ENCODE assay signal across 27 cellular contexts in genomic region chr3:135706758-135707375, GRCh38.
DNase-seq lines count a peak whose midpoint lies in the region; ATAC-seq, FAIRE-seq and TF ChIP-seq lines count a peak whose summit lies in the region.
"Had no signal": no experiment of that assay in that cellular context is flagged by ENCODE, and none has a peak within 500 bp of the region (broad histone marks: within the 10 kb centered on the region; RNA-seq: fewer than 3 reads in every experiment).

No MANE protein-coding gene starts in this region.

- no peak for ATAC-seq in GM18498 (IDR thresholded peaks at IDR 0.05; ENCODE audit: unreplicated experiment)
- no peak for ATAC-seq in GM18907 (IDR thresholded peaks at IDR 0.05; ENCODE audit: unreplicated experiment)
- ATAC-seq: activated T-helper 17 cell treated with anti-CD3 and anti-CD28 coated beads, Interleukin-2, amount 50 U/mL, for 72 hours; left colon; naive thymus-derived CD8-positive, alpha-beta T cell; stimulated activated naive B cell treated with anti-CD40 and anti-IgM and Interleukin-4, amounts not matched to agents 10 μg/mL and 1 μg/mL and 100 μg/mL, for 72 hours had no signal

- no peaks in the 10 kb centered on the region for H3K4me1 Mint-ChIP-seq in HFFc6 (ENCODE audit: low read depth)
- H3K4me1 Mint-ChIP-seq: activated naive CD8-positive, alpha-beta T cell treated with anti-CD3 and anti-CD28 coated beads, Interleukin-2, amount 10 ng/mL, durations not matched to agents 7 days and 5 days; activated T-helper 17 cell treated with anti-CD3 and anti-CD28 coated beads, Interleukin-2, amount 50 U/mL, for 72 hours; CD4-positive, alpha-beta memory T cell; naive thymus-derived CD8-positive, alpha-beta T cell; stimulated activated naive B cell treated with anti-CD40 and anti-IgM and Interleukin-4, amounts not matched to agents 10 μg/mL and 1 μg/mL and 100 μg/mL, for 72 hours had no signal

- WGBS in stomach, 5 donors = 38 to 51% (median 47%) methylated on average over 4 of the region's 4 CpGs

- TF ChIP-seq POLR2A in stomach (IDR thresholded peaks at IDR 0.05) = no peak

- H3K9me3 ChIP-seq in BE2C = no peaks in the 10 kb centered on the region
- H3K9me3 ChIP-seq in stomach = no peaks in the 10 kb centered on the region
- H3K9me3 ChIP-seq: colonic mucosa, SJSA1, thoracic aorta had no signal

- no peak overlapping the region for H3K27ac Mint-ChIP-seq in HFFc6
- H3K27ac Mint-ChIP-seq: activated naive CD8-positive, alpha-beta T cell treated with anti-CD3 and anti-CD28 coated beads, Interleukin-2, amount 10 ng/mL, durations not matched to agents 7 days and 5 days; activated T-helper 17 cell treated with anti-CD3 and anti-CD28 coated beads, Interleukin-2, amount 50 U/mL, for 72 hours; CD4-positive, alpha-beta memory T cell; naive thymus-derived CD8-positive, alpha-beta T cell; stimulated activated naive B cell treated with anti-CD40 and anti-IgM and Interleukin-4, amounts not matched to agents 10 μg/mL and 1 μg/mL and 100 μg/mL, for 72 hours had no signal

- TF ChIP-seq EP300 in stomach (IDR thresholded peaks at IDR 0.05) = no peak

- no peak overlapping the region for H3K27ac ChIP-seq in stomach
- H3K27ac ChIP-seq: colonic mucosa, PC-9, SJSA1, thoracic aorta had no signal

- H3K4me1 ChIP-seq in BE2C = no peaks in the 10 kb centered on the region
- no peaks in the 10 kb centered on the region for H3K4me1 ChIP-seq in stomach
- H3K4me1 ChIP-seq: colonic mucosa, SJSA1 had no signal

- H3K36me3 ChIP-seq in BE2C (no peaks in the 10 kb centered on the region), stomach (no peaks in the 10 kb centered on the region)
- H3K36me3 ChIP-seq: colonic mucosa, SJSA1, thoracic aorta had no signal

- H3K27me3 Mint-ChIP-seq in HFFc6 (ENCODE audit: insufficient read depth) = no peaks in the 10 kb centered on the region; the same call in 1 of the 2 replicates
- H3K27me3 Mint-ChIP-seq: activated naive CD8-positive, alpha-beta T cell treated with anti-CD3 and anti-CD28 coated beads, Interleukin-2, amount 10 ng/mL, durations not matched to agents 7 days and 5 days; activated T-helper 17 cell treated with anti-CD3 and anti-CD28 coated beads, Interleukin-2, amount 50 U/mL, for 72 hours; brain; CD4-positive, alpha-beta memory T cell; stimulated activated naive B cell treated with anti-CD40 and anti-IgM and Interleukin-4, amounts not matched to agents 10 μg/mL and 1 μg/mL and 100 μg/mL, for 72 hours had no signal

- TF ChIP-seq CTCF in BE2C (IDR thresholded peaks at IDR 0.05; ENCODE audit: low read depth, low read length) = no peak
- TF ChIP-seq CTCF in HFFc6 (IDR thresholded peaks at IDR 0.05) = no peak
- TF ChIP-seq CTCF in fibroblast of the aortic adventitia (IDR thresholded peaks at IDR 0.05; ENCODE audit: insufficient read depth, low read length) = no peak
- no peak for TF ChIP-seq CTCF in stomach (IDR thresholded peaks at IDR 0.05)

- H3K36me3 Mint-ChIP-seq in HFFc6 (ENCODE audit: low read depth) = no peaks in the 10 kb centered on the region
- H3K36me3 Mint-ChIP-seq: activated naive CD8-positive, alpha-beta T cell treated with anti-CD3 and anti-CD28 coated beads, Interleukin-2, amount 10 ng/mL, durations not matched to agents 7 days and 5 days; brain; CD4-positive, alpha-beta memory T cell; naive thymus-derived CD8-positive, alpha-beta T cell; stimulated activated naive B cell treated with anti-CD40 and anti-IgM and Interleukin-4, amounts not matched to agents 10 μg/mL and 1 μg/mL and 100 μg/mL, for 72 hours had no signal

- no peak for FAIRE-seq in RCC 7860 (lab: Jason Lieb, UNC)
- FAIRE-seq: endometrium had no signal

- DNase-seq in BE2C (peak; percentile 8), HFFc6 (peak; percentile 3), RCC 7860 (ENCODE audit: low spot score) (peak; percentile 21), fibroblast of the aortic adventitia (ENCODE audit: low read depth) (peak; percentile 19), stomach (no peak), NCI-H2029 (lab: John Stamatoyannopoulos, UW) (no peak)
- DNase-seq: activated naive CD8-positive, alpha-beta T cell treated with anti-CD3 and anti-CD28 coated beads, Interleukin-2, amount 10 ng/mL, durations not matched to agents 7 days and 5 days; CD4-positive, alpha-beta memory T cell; colonic mucosa; GDM1; head of caudate nucleus; KG1; left colon; mesenchymal stem cell; naive thymus-derived CD8-positive, alpha-beta T cell; NCI-H82; PC-9; stimulated activated naive B cell treated with anti-CD40 and anti-IgM and Interleukin-4, amounts not matched to agents 10 μg/mL and 1 μg/mL and 100 μg/mL, for 72 hours; T-helper 2 cell had no signal

- H3K9me3 Mint-ChIP-seq in HFFc6 = no peaks in the 10 kb centered on the region
- H3K9me3 Mint-ChIP-seq: activated naive CD8-positive, alpha-beta T cell treated with anti-CD3 and anti-CD28 coated beads, Interleukin-2, amount 10 ng/mL, durations not matched to agents 7 days and 5 days; activated T-helper 17 cell treated with anti-CD3 and anti-CD28 coated beads, Interleukin-2, amount 50 U/mL, for 72 hours; stimulated activated naive B cell treated with anti-CD40 and anti-IgM and Interleukin-4, amounts not matched to agents 10 μg/mL and 1 μg/mL and 100 μg/mL, for 72 hours had no signal

- H3K27me3 ChIP-seq in BE2C = no peaks in the 10 kb centered on the region
- H3K27me3 ChIP-seq in stomach = no peaks in the 10 kb centered on the region
- H3K27me3 ChIP-seq: colonic mucosa, SJSA1 had no signal

- H3K4me3 ChIP-seq in BE2C (ENCODE audit: low read depth, low read length) = no peak overlapping the region
- H3K4me3 ChIP-seq in fibroblast of the aortic adventitia (ENCODE audit: low read depth, low read length) = no peak overlapping the region
- H3K4me3 ChIP-seq in stomach = no peak overlapping the region
- H3K4me3 ChIP-seq: colonic mucosa, PC-9, SJSA1, smooth muscle cell, thoracic aorta had no signal

- H3K4me3 Mint-ChIP-seq in HFFc6 = no peak overlapping the region
- H3K4me3 Mint-ChIP-seq: activated naive CD8-positive, alpha-beta T cell treated with anti-CD3 and anti-CD28 coated beads, Interleukin-2, amount 10 ng/mL, durations not matched to agents 7 days and 5 days; activated T-helper 17 cell treated with anti-CD3 and anti-CD28 coated beads, Interleukin-2, amount 50 U/mL, for 72 hours; brain; CD4-positive, alpha-beta memory T cell; naive thymus-derived CD8-positive, alpha-beta T cell; stimulated activated naive B cell treated with anti-CD40 and anti-IgM and Interleukin-4, amounts not matched to agents 10 μg/mL and 1 μg/mL and 100 μg/mL, for 72 hours had no signal

- intact Hi-C loops in stomach (cut with DNase I; ENCODE audit: low total_unique reads) = no loop called here

Comparison
In these comparisons a context has a peak if more than half of its experiments do, and no peak if none do; other contexts are left out.
1. DNase-seq: peak in BE2C (single experiment), HFFc6 (single experiment), RCC 7860 (single experiment) and fibroblast of the aortic adventitia (single experiment); none in stomach (single experiment) and NCI-H2029 (single experiment).